In the genomic region with DNA sequence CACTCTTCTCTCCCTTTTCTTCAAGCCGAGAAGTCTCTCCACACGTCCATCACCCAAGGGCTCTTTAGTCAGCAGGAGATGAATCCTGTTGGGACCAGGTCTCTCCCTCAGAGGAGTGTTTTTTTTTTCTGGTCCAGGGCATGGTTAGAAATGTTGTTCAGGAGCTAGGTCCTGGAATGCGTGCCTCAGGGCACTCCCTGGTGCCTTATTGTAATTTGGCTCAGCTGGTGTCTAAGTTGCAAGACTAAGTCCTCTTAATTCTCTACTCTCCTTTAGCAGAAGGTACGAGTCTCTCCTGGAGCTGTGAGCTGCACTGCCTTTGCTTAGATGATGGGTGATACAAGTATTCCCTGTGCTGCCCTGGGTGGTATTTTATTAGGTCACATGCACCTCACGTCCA, we compare ENCODE assay signal across 11 cellular contexts.
"Had no signal": no experiment of that assay in that cellular context is flagged by ENCODE, and none has a peak within 500 bp of the region (broad histone marks: within the 10 kb centered on the region; RNA-seq: fewer than 3 reads in every experiment).

No MANE protein-coding gene starts in this region.

- H3K4me1 Mint-ChIP-seq: GM23338 had no signal

- H3K4me3 Mint-ChIP-seq: GM23338, H9, HFFc6 had no signal

- ATAC-seq: GM23338, HCT116 had no signal

- FAIRE-seq: H1, H54 had no signal

- H3K27ac ChIP-seq: GM23248 had no signal

- H3K4me1 ChIP-seq: HAP-1 had no signal

- H3K4me3 ChIP-seq: GM23248, GM23338, HAP-1 had no signal

- H3K4me2 ChIP-seq: GM23338 had no signal

- DNase-seq: GM23248, GOT3, H7, H9, HCEC 1CT, HFFc6 had no signal

- H3K9ac ChIP-seq: GM23248 had no signal

- H3K27ac Mint-ChIP-seq: GM23338, H9, HFFc6 had no signal

- H3K36me3 ChIP-seq: HAP-1 had no signal
